9 cellular contexts compared by ENCODE assay signal in the genomic region with DNA sequence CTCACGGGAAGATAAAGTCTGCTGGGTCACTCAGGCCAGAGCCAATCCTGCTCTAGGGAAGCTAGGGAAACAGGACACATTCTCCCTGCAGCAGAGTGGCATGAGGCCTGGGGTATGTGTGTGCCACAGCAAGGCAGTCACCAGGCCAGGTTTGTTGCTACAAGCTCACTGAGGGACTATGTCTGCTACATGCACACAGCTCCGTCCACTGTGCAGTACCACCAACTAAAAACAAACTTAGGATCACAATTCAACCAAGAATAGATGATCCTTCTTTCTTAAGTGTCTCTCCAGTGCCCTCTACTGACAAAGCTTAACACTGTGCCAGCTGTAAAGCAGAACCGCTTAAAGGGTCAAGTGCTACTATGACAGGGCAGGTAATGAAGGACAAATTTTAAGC.
A peak's percentile ranks its signal among the peaks of the same experiment; 100 is the strongest.
DNase-seq lines count a peak whose midpoint lies in the region; ATAC-seq and TF ChIP-seq lines count a peak whose summit lies in the region.
"Had no signal": no experiment of that assay in that cellular context is flagged by ENCODE, and none has a peak within 500 bp of the region (broad histone marks: within the 10 kb centered on the region; RNA-seq: fewer than 3 reads in every experiment).

No MANE protein-coding gene starts in this region.

- H3K4me3 ChIP-seq in AG04449 (ENCODE audit: low read depth, low read length) (no peak overlapping the region), NT2/D1 (ENCODE audit: insufficient read length, low read depth) (no peak overlapping the region), adrenal gland (no peak overlapping the region), right lobe of liver (no peak overlapping the region), tibial artery (no peak overlapping the region)

- H3K9ac ChIP-seq in NT2/D1 (ENCODE audit: insufficient read length, low read depth): no peak overlapping the region

- no peaks in the 10 kb centered on the region for H3K36me3 ChIP-seq in NT2/D1 (ENCODE audit: insufficient read depth, insufficient read length, low read length)
- H3K36me3 ChIP-seq in adrenal gland (replicated peaks in 1 of 2): no peaks in the 10 kb centered on the region
- H3K36me3 ChIP-seq in right lobe of liver: no peaks in the 10 kb centered on the region
- H3K36me3 ChIP-seq in tibial artery: no peaks in the 10 kb centered on the region

- DNase-seq in AG04449 (ENCODE audit: low read depth, low spot score): no peak
- DNase-seq in NT2/D1 (ENCODE audit: low read depth, low spot score): peak; percentile 15
- DNase-seq in adrenal gland: peak in 1 of 7 donors; percentile 2
- no peak for DNase-seq in right lobe of liver
- no peak for DNase-seq in mucosa of gallbladder (ENCODE audit: low spot score)
- DNase-seq in tibial artery: no peak
- DNase-seq: left cardiac atrium had no signal

- 90 to 95% (median 93%) methylated on average over 3 of the region's 3 CpGs for WGBS in adrenal gland, 4 donors
- 88% methylated on average over 2 of the region's 3 CpGs for WGBS in right lobe of liver (ENCODE audit: insufficient coverage, low coverage, low lambda C conversion rate, missing lambda C conversion rate)

- no peaks in the 10 kb centered on the region for H3K9me3 ChIP-seq in NT2/D1 (ENCODE audit: insufficient read depth, low read length)
- H3K9me3 ChIP-seq in adrenal gland (replicated peaks in 1 of 3): peaks cover 0 to 4% (median 0%) of the 10 kb centered on the region in 3 donors
- no peaks in the 10 kb centered on the region for H3K9me3 ChIP-seq in right lobe of liver
- no peaks in the 10 kb centered on the region for H3K9me3 ChIP-seq in tibial artery

- H3K4me1 ChIP-seq in NT2/D1 (ENCODE audit: insufficient read depth, insufficient read length): no peaks in the 10 kb centered on the region
- no peaks in the 10 kb centered on the region for H3K4me1 ChIP-seq in adrenal gland (replicated peaks in 1 of 2)
- H3K4me1 ChIP-seq in right lobe of liver: no peaks in the 10 kb centered on the region
- H3K4me1 ChIP-seq in tibial artery: peaks cover 0 to 15% (median 2%) of the 10 kb centered on the region in 4 donors

- TF ChIP-seq POLR2A in GM18505 (IDR thresholded peaks at IDR 0.05; ENCODE audit: borderline replicate concordance, extremely low read depth, insufficient read depth, insufficient read length): no peak
- TF ChIP-seq POLR2A in adrenal gland (IDR thresholded peaks at IDR 0.05): no peak
- no peak for TF ChIP-seq POLR2A in right lobe of liver (IDR thresholded peaks at IDR 0.05)

- intact Hi-C loops in adrenal gland (cut with DNase I) (no loop called here), right lobe of liver (cut with DNase I) (no loop called here), tibial artery (cut with DNase I; ENCODE audit: low total_unique reads) (no loop called here)

- H3K27me3 ChIP-seq in NT2/D1 (ENCODE audit: insufficient read depth, insufficient read length): no peaks in the 10 kb centered on the region
- H3K27me3 ChIP-seq in adrenal gland: no peaks in the 10 kb centered on the region
- H3K27me3 ChIP-seq in right lobe of liver: no peaks in the 10 kb centered on the region
- no peaks in the 10 kb centered on the region for H3K27me3 ChIP-seq in tibial artery

- POLR2A ChIA-PET in AG04449 (lab: Yijun Ruan, JAX): no interaction called here

- no peak overlapping the region for H3K27ac ChIP-seq in adrenal gland
- no peak overlapping the region for H3K27ac ChIP-seq in right lobe of liver
- H3K27ac ChIP-seq in tibial artery: no peak overlapping the region

- CTCF ChIA-PET in AG04449 (lab: Yijun Ruan, JAX): interaction anchor here (0.9 kb wide), 1 partner anchor 473 kb away, joined by 4 read pairs; no protein-coding TSS in a partner anchor

- ATAC-seq in GM18505 (IDR thresholded peaks at IDR 0.05; ENCODE audit: unreplicated experiment): peak; percentile 82
- peak; percentile 70 for ATAC-seq in HG03045 (IDR thresholded peaks at IDR 0.05; ENCODE audit: unreplicated experiment)
- ATAC-seq in right lobe of liver: peak; percentile 63 to 81 (median 78)

- TF ChIP-seq CTCF in AG04449 (IDR thresholded peaks at IDR 0.05; ENCODE audit: insufficient read depth, low read length, missing control alignments): peak; percentile 13
- TF ChIP-seq CTCF in adrenal gland (IDR thresholded peaks at IDR 0.05): peak in 4 of 6 experiments; percentile 10 to 39 (median 32)
- TF ChIP-seq CTCF in right lobe of liver (IDR thresholded peaks at IDR 0.05): peak; percentile 35 to 57 (median 51)
- TF ChIP-seq CTCF in tibial artery (IDR thresholded peaks at IDR 0.05): peak in 1 of 2 experiments; percentile 33
